ENCODE assay signal across 8 cellular contexts in genomic region chr15:40405501-40406381, GRCh38. TPM values are rescaled to one million over a fixed set of nuclear protein-coding genes. Genes with fewer than 3 reads are reported as not detected.
A peak's percentile ranks its signal among the peaks of the same experiment; 100 is the strongest.
DNase-seq lines count a peak whose midpoint lies in the region; ATAC-seq and TF ChIP-seq lines count a peak whose summit lies in the region.

IVD (plus strand) TSS chr15:40405795; CDS start chr15:40405828, 33 bp downstream.

- peak; percentile 93 for TF ChIP-seq POLR2A in erythroblast (IDR thresholded peaks at IDR 0.05; ENCODE audit: low read length)

- peak within 1 kb of the TSS; percentile 64 to 75 for H3K27ac ChIP-seq in mucosa of rectum (ENCODE audit: low read depth in 2 of 2, low read length in 2 of 2)

- no peaks in the 10 kb centered on the region for H3K9me3 ChIP-seq in mucosa of rectum (ENCODE audit: control insufficient read depth in 2 of 2, low read length in 2 of 2)

- H3K4me3 ChIP-seq in Jurkat, Clone E6-1 (ENCODE audit: low read length) = peak within 1 kb of the TSS; percentile 90
- peak within 1 kb of the TSS; percentile 87 to 89 for H3K4me3 ChIP-seq in mucosa of rectum (ENCODE audit: low read length in 2 of 2)

- peak within 1 kb of the TSS; percentile 82 to 90 for H3K9ac ChIP-seq in mucosa of rectum (ENCODE audit: low read depth in 1 of 2, low read length in 2 of 2)

- peak within 1 kb of the TSS; percentile 89 for H3K27ac Mint-ChIP-seq in activated T-cell treated with anti-CD3 and anti-CD28 coated beads, Interleukin-2, amount 50 U/mL, for 24 hours

- H3K27me3 Mint-ChIP-seq in activated T-cell treated with anti-CD3 and anti-CD28 coated beads, Interleukin-2, amount 50 U/mL, for 24 hours = no peaks in the 10 kb centered on the region

- DNase-seq in DMS114 treated with DMSO at 0.1 percent for 48 hours (lab: John Stamatoyannopoulos, UW; ENCODE audit: unreplicated experiment) (peak; percentile 82), erythroblast (lab: John Stamatoyannopoulos, UW) (peak; percentile 95)
- peak; percentile 93 for DNase-seq in Jurkat, Clone E6-1 (ENCODE audit: low read depth, low spot score)
- peak; percentile 93 for DNase-seq in activated T-cell treated with anti-CD3 and anti-CD28 coated beads, Interleukin-2, amount 50 U/mL, for 24 hours
- peak; percentile 93 for DNase-seq in stimulated activated CD8-positive, alpha-beta memory T cell treated with anti-CD3 and anti-CD28 coated beads, Interleukin-4, amount 100 ng/mL, for 48 hours

- H3K9me3 Mint-ChIP-seq in activated T-cell treated with anti-CD3 and anti-CD28 coated beads, Interleukin-2, amount 50 U/mL, for 24 hours = no peaks in the 10 kb centered on the region

- H3K4me1 Mint-ChIP-seq in activated T-cell treated with anti-CD3 and anti-CD28 coated beads, Interleukin-2, amount 50 U/mL, for 24 hours (ENCODE audit: low read depth) = peaks cover 56% of the 10 kb centered on the region

- H3K4me3 Mint-ChIP-seq in activated T-cell treated with anti-CD3 and anti-CD28 coated beads, Interleukin-2, amount 50 U/mL, for 24 hours = peak within 1 kb of the TSS; percentile 91

- ATAC-seq in GM21619 (IDR thresholded peaks at IDR 0.05; ENCODE audit: unreplicated experiment) = peak; percentile 87

- H3K36me3 ChIP-seq in mucosa of rectum (ENCODE audit: control insufficient read depth in 2 of 2, insufficient read depth in 2 of 2, low read length in 2 of 2) = peaks cover 6 to 13% of the 10 kb centered on the region in 2 donors

- peaks cover 48% of the 10 kb centered on the region for H3K36me3 Mint-ChIP-seq in activated T-cell treated with anti-CD3 and anti-CD28 coated beads, Interleukin-2, amount 50 U/mL, for 24 hours (ENCODE audit: low read depth)

- H3K27me3 ChIP-seq in mucosa of rectum (ENCODE audit: control insufficient read depth in 2 of 2, insufficient read depth in 2 of 2, low read length in 2 of 2) = no peaks in the 10 kb centered on the region

- H3K4me1 ChIP-seq in mucosa of rectum (ENCODE audit: control insufficient read depth in 2 of 2, insufficient read depth in 2 of 2, low read length in 2 of 2) = peaks cover 11% of the 10 kb centered on the region in 2 donors

TF ChIP-seq in PFSK-1, 5 proteins besides CTCF, POLR2A, EP300 and RAD21:
- TF ChIP-seq POLR2AphosphoS5 (IDR thresholded peaks at IDR 0.05; ENCODE audit: low read depth, low read length) = peak; percentile 91
- peak; percentile 72 for TF ChIP-seq FOXP2 (optimal IDR thresholded peaks at IDR 0.05; ENCODE audit: borderline replicate concordance, extremely low read depth, extremely low read length, insufficient read depth)
- no peak for TF ChIP-seq REST (IDR thresholded peaks at IDR 0.05; ENCODE audit: insufficient read depth in 1 of 2, low read depth in 2 of 2, low read length in 2 of 2)
- peak; percentile 73; the same call in 1 of the 2 replicates for TF ChIP-seq TAF1 (IDR thresholded peaks at IDR 0.05; ENCODE audit: borderline replicate concordance, insufficient read depth, low read length)
- no peak for TF ChIP-seq SIN3A (IDR thresholded peaks at IDR 0.05; ENCODE audit: borderline replicate concordance, insufficient read depth, low read length)
TF ChIP-seq in PFSK-1: peak in this region for 3.

RNA-seq across cellular contexts. Expression of gene IVD, which starts in this region (rescaled TPM):
- polyA plus RNA-seq in Jurkat, Clone E6-1 (2012; ENCODE audit: insufficient read depth, insufficient read length) = 47.8 TPM
- polyA plus RNA-seq in PFSK-1 (2012; ENCODE audit: insufficient read length, low read depth) = 63.8 TPM

Comparison
In these comparisons a context has a peak if more than half of its experiments do, and no peak if none do; other contexts are left out.
1. Peak in every context shown above with its lines: DNase-seq, ATAC-seq, H3K4me3 ChIP-seq and H3K27ac ChIP-seq.